ENCODE assay signal across 24 cellular contexts in the genomic region with DNA sequence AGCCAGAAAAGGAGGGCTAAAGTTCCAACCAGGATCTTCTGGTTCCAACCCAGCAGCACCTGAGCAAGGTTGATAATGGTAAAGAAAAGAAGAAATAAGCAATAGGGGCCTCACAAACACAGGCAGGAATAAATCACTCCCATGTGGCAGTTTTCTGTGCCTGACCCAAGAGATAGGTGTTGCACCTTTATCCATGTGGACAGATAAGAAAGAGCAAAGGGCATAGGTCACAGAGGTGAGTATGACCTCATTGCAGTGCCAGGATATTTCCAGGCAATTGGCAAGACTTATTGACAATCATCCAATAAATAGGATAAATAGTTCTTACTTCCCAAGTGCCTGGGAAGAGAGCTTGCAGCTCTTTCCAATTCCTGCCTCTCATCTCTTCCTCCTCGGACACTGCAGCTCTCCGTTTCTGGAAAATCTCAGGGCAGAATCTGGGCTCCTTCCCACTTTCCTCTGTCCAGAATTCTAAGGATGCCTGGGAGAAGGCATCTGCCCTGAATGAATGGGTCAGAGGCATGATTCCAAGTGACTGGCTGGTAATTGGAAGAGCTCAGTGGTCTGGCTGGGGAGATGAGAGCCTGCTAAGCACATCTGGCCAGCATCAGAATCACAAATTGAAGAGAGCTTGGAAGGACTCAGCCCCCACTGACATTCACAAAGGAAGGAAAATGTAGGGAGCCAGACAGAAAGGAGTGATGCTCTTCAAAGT. TPM values are rescaled to one million over a fixed set of nuclear protein-coding genes. Genes with fewer than 3 reads are reported as not detected.
"Had no signal": no experiment of that assay in that cellular context is flagged by ENCODE, and none has a peak within 500 bp of the region (broad histone marks: within the 10 kb centered on the region; RNA-seq: fewer than 3 reads in every experiment).

No MANE protein-coding gene starts in this region.

- H2AFZ ChIP-seq: parathyroid adenoma had no signal

- DNase-seq: activated CD4-positive, alpha-beta T cell treated with anti-CD3 and anti-CD28 coated beads for 1 hour; activated CD4-positive, alpha-beta T cell treated with anti-CD3 and anti-CD28 coated beads, Interleukin-2, amount 50 U/mL, for 1 hour; activated CD8-positive, alpha-beta T cell treated with anti-CD3 and anti-CD28 coated beads, Interleukin-2, amount 10 ng/mL, durations not matched to agents 7 days and 5 days; activated gamma-delta T cell treated with Interleukin-2 at 50 U/mL for 16 hours; aorta; brain microvascular endothelial cell; endodermal cell; foreskin fibroblast; left colon; stimulated activated CD4-positive, alpha-beta T cell treated with anti-CD3 and anti-CD28 coated beads, Interleukin-2, amount 100 ng/mL, for 48 hours; stimulated activated naive CD4-positive, alpha-beta T cell; T-helper 1 cell; testis; trophoblast cell had no signal

- H3K36me3 ChIP-seq: brain microvascular endothelial cell, uterus had no signal

- H3K27ac ChIP-seq: brain microvascular endothelial cell, coronary artery, epithelial cell of prostate, parathyroid adenoma, testis, uterus had no signal

- H3K4me3 ChIP-seq: coronary artery, lung, testis, uterus had no signal

- H3K4me1 ChIP-seq: parathyroid adenoma, testis, uterus had no signal

- H3K9me3 ChIP-seq: testis, uterus had no signal

- ATAC-seq: activated CD8-positive, alpha-beta T cell treated with anti-CD3 and anti-CD28 coated beads, Interleukin-2, amount 10 ng/mL, durations not matched to agents 7 days and 5 days; activated naive CD4-positive, alpha-beta T cell treated with anti-CD3 and anti-CD28 coated beads, Interleukin-2, amount 50 U/mL, for 72 hours; left colon; natural killer cell treated with Interleukin-12 subunit alpha and Interleukin-12 subunit beta and Interleukin-15 and Interleukin-18, amount 100 ng/mL, for 72 hours; sciatic nerve had no signal

- H3K27me3 ChIP-seq: brain microvascular endothelial cell, testis, uterus had no signal

- H3K79me2 ChIP-seq: parathyroid adenoma had no signal

- FAIRE-seq: keratinocyte, TTC549 had no signal

- H3K9ac ChIP-seq: parathyroid adenoma had no signal

RNA-seq across cellular contexts. Expression of a gene that starts 14.5 kb away (rescaled TPM):
- total RNA-seq: activated CD8-positive, alpha-beta T cell treated with anti-CD3 and anti-CD28 coated beads, Interleukin-2, amount 10 ng/mL, durations not matched to agents 7 days and 5 days; activated naive CD4-positive, alpha-beta T cell treated with anti-CD3 and anti-CD28 coated beads, Interleukin-2, amount 50 U/mL, for 72 hours; natural killer cell treated with Interleukin-12 subunit alpha and Interleukin-12 subunit beta and Interleukin-15 and Interleukin-18, amount 100 ng/mL, for 72 hours; sciatic nerve had no signal
- polyA plus RNA-seq: keratinocyte had no signal
